9 cellular contexts compared by ENCODE assay signal in the genomic region with DNA sequence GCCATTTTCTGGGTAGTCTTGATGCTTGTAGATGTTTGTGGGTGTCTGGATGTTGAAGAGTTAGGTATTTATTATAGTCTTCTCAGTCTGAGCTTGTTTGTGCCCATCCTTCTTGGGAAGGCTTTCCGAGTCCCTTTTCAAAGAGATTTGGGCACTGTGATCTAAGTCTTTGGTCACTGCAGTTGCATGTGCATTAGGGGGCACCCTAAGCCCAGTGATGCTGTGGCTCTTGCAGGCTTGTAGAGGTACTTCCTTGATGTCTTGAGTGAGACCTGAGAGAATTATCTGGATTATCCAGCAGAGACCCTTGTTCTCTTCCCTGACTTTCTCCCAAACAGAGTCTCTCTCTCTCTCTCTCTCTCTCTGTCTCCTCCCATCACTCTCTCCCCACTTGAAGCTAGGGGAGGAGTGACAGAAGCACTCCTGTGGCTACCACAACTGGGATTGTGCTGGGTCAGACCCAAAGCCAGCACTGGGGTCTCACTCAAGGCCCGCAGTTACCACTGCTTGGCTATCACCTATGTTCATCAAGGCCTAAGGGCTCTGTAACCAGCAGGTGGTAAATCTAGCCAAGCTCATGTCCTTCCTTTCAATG.
DNase-seq lines count a peak whose midpoint lies in the region; ATAC-seq and TF ChIP-seq lines count a peak whose summit lies in the region.
"Had no signal": no experiment of that assay in that cellular context is flagged by ENCODE, and none has a peak within 500 bp of the region (broad histone marks: within the 10 kb centered on the region; RNA-seq: fewer than 3 reads in every experiment).

No MANE protein-coding gene starts in this region.

- H3K9me3 ChIP-seq in thoracic aorta: no peaks in the 10 kb centered on the region

- H3K27me3 ChIP-seq in thoracic aorta (replicated peaks; ENCODE audit: insufficient read depth): no peaks in the 10 kb centered on the region

- no peaks in the 10 kb centered on the region for H3K4me1 ChIP-seq in thoracic aorta (ENCODE audit: control insufficient read depth in 1 of 2, low read depth in 2 of 2)

- H3K36me3 Mint-ChIP-seq in Calu3 (ENCODE audit: insufficient read depth, unreplicated experiment): no peaks in the 10 kb centered on the region
- no peaks in the 10 kb centered on the region for H3K36me3 Mint-ChIP-seq in MCF 10A (ENCODE audit: insufficient read depth, unreplicated experiment)

- no peak overlapping the region for H3K4me3 ChIP-seq in thoracic aorta

- H3K36me3 ChIP-seq in thoracic aorta: no peaks in the 10 kb centered on the region

- DNase-seq in Calu3: peak; percentile 62
- peak; percentile 69 for DNase-seq in NAMALWA (ENCODE audit: low spot score)
- DNase-seq in MCF 10A (ENCODE audit: unreplicated experiment): peak; percentile 75
- peak; percentile 89 for DNase-seq in islet precursor cell
- no peak for DNase-seq in thoracic aorta (ENCODE audit: low spot score)

- H3K9me3 Mint-ChIP-seq in Calu3 (ENCODE audit: low read depth, unreplicated experiment) (no peaks in the 10 kb centered on the region), MCF 10A (ENCODE audit: unreplicated experiment) (no peaks in the 10 kb centered on the region)
- H3K9me3 Mint-ChIP-seq: T-helper 1 cell treated with Interleukin-12 subunit alpha and Interleukin-12 subunit beta and Interleukin-4 antibody, amounts not matched to agents 30 μg/mL and 1 μg/mL, for 36 hours had no signal

- ATAC-seq in GM19372 (IDR thresholded peaks at IDR 0.05; ENCODE audit: low read depth, unreplicated experiment): peak; percentile 77
- no peak for ATAC-seq in thoracic aorta (ENCODE audit: insufficient number of reproducible peaks, low FRiP score, low read depth)
- ATAC-seq in HG02840 (IDR thresholded peaks at IDR 0.05; ENCODE audit: low FRiP score, unreplicated experiment): no peak
- no peak for ATAC-seq in HG02678 (IDR thresholded peaks at IDR 0.05; ENCODE audit: unreplicated experiment)

- no peak overlapping the region for H3K27ac ChIP-seq in thoracic aorta

- CTCF ChIA-PET in Calu3 (lab: Charles Lee): interaction anchor here (1.2 kb wide), 1 partner anchor 248 kb away, joined by 5 read pairs; no protein-coding TSS in a partner anchor
- CTCF ChIA-PET in MCF 10A (lab: Yijun Ruan, JAX): interaction anchor here (0.5 to 6.4 kb wide), 55 partner anchors 8 to 1277 kb away, joined by 3 to 109 read pairs (median 3); no protein-coding TSS in a partner anchor

- H3K4me3 Mint-ChIP-seq in Calu3 (ENCODE audit: low read depth, unreplicated experiment): no peak overlapping the region
- H3K4me3 Mint-ChIP-seq in MCF 10A (ENCODE audit: unreplicated experiment): no peak overlapping the region
- H3K4me3 Mint-ChIP-seq: T-helper 1 cell treated with Interleukin-12 subunit alpha and Interleukin-12 subunit beta and Interleukin-4 antibody, amounts not matched to agents 30 μg/mL and 1 μg/mL, for 36 hours had no signal

- H3K4me1 Mint-ChIP-seq in Calu3 (ENCODE audit: low read depth, unreplicated experiment): no peaks in the 10 kb centered on the region
- peaks cover 4% of the 10 kb centered on the region for H3K4me1 Mint-ChIP-seq in MCF 10A (ENCODE audit: insufficient read depth, unreplicated experiment)

- no peak overlapping the region for H3K27ac Mint-ChIP-seq in Calu3 (ENCODE audit: unreplicated experiment)
- no peak overlapping the region for H3K27ac Mint-ChIP-seq in MCF 10A (ENCODE audit: low read depth, unreplicated experiment)

- intact Hi-C loops in Calu3 (cut with micrococcal nuclease; ENCODE audit: unreplicated experiment) (loop anchor here (1.0 to 5.0 kb wide), 4 partner anchors 249 to 411 kb away; partner anchors contain the start of gene SPRED1), MCF 10A (cut with micrococcal nuclease) (loop anchor here (1.0 to 2.0 kb wide), 4 partner anchors 250 to 411 kb away; partner anchors contain the start of gene SPRED1)

- BruUV-seq in Calu3 (replicated peaks; lab: Mats Ljungman, UMichigan) (no TSS peak), MCF 10A (replicated peaks; lab: Mats Ljungman, UMichigan) (no TSS peak)

- POLR2A ChIA-PET in MCF 10A (lab: Yijun Ruan, JAX): interaction anchor here (0.6 to 1.8 kb wide), 3 partner anchors 63 to 350 kb away, joined by 3 to 5 read pairs (median 4); no protein-coding TSS in a partner anchor

- TF ChIP-seq CTCF in Calu3 (IDR thresholded peaks at IDR 0.05; ENCODE audit: unreplicated experiment) (peak; percentile 18), MCF 10A (IDR thresholded peaks at IDR 0.05; ENCODE audit: unreplicated experiment) (peak; percentile 90), thoracic aorta (IDR thresholded peaks at IDR 0.05) (peak; percentile 28)

- no peaks in the 10 kb centered on the region for H3K27me3 Mint-ChIP-seq in Calu3 (ENCODE audit: unreplicated experiment)
- H3K27me3 Mint-ChIP-seq in MCF 10A (ENCODE audit: insufficient read depth, unreplicated experiment): no peaks in the 10 kb centered on the region

Comparison
In these comparisons a context has a peak if more than half of its experiments do, and no peak if none do; other contexts are left out.
1. CTCF ChIP-seq: peak in every context shown above with its lines; median percentile 90 in MCF 10A; 28 in thoracic aorta; 18 in Calu3.